ENCODE assay signal across 24 cellular contexts in genomic region chrX:154004315-154004714, GRCh38. TPM values are rescaled to one million over a fixed set of nuclear protein-coding genes. Genes with fewer than 3 reads are reported as not detected.
DNase-seq lines count a peak whose midpoint lies in the region; ATAC-seq and TF ChIP-seq lines count a peak whose summit lies in the region.
"Had no signal": no experiment of that assay in that cellular context is flagged by ENCODE, and none has a peak within 500 bp of the region (broad histone marks: within the 10 kb centered on the region; RNA-seq: fewer than 3 reads in every experiment).

No MANE protein-coding gene starts in this region.

- no peaks in the 10 kb centered on the region for H3K27me3 Mint-ChIP-seq in activated naive CD4-positive, alpha-beta T cell treated with anti-CD3 and anti-CD28 coated beads for 36 hours (ENCODE audit: low read depth)
- H3K27me3 Mint-ChIP-seq in type B pancreatic cell: no peaks in the 10 kb centered on the region
- H3K27me3 Mint-ChIP-seq: stimulated activated naive CD8-positive, alpha-beta T cell treated with anti-CD3 and anti-CD28 coated beads, Interleukin-15, Interleukin-2, amounts not matched to agents 100 ng/mL and 50 ng/mL, for 24 hours had no signal

- peak overlapping the region; percentile 43 for H3K27ac Mint-ChIP-seq in activated naive CD4-positive, alpha-beta T cell treated with anti-CD3 and anti-CD28 coated beads for 36 hours
- H3K27ac Mint-ChIP-seq in activated naive CD4-positive, alpha-beta T cell treated with anti-CD3 and anti-CD28 coated beads, Interleukin-2, amount 50 U/mL, for 72 hours: no peak overlapping the region
- peak overlapping the region; percentile 0 for H3K27ac Mint-ChIP-seq in type B pancreatic cell
- H3K27ac Mint-ChIP-seq: stimulated activated naive CD8-positive, alpha-beta T cell treated with anti-CD3 and anti-CD28 coated beads, Interleukin-15, Interleukin-2, amounts not matched to agents 100 ng/mL and 50 ng/mL, for 24 hours; T-helper 2 cell treated with Interferon-gamma antibody and Interleukin-4, amounts not matched to agents 5 μg/mL and 100 μg/mL, for 36 hours had no signal

- H4K20me1 ChIP-seq in OCI-LY3 (ENCODE audit: insufficient read depth, low read length): no peaks in the 10 kb centered on the region

- H3K27me3 ChIP-seq in OCI-LY3 (ENCODE audit: low read depth, low read length) (no peaks in the 10 kb centered on the region), tibial artery (no peaks in the 10 kb centered on the region)
- H3K27me3 ChIP-seq: BE2C, gastrocnemius medialis had no signal

- H3K79me2 ChIP-seq in OCI-LY3 (ENCODE audit: low read length): no peaks in the 10 kb centered on the region

- H3K36me3 ChIP-seq in OCI-LY3 (replicated peaks; ENCODE audit: low read depth, low read length) (peaks cover 16% of the 10 kb centered on the region), tibial artery (no peaks in the 10 kb centered on the region)
- H3K36me3 ChIP-seq: BE2C, gastrocnemius medialis had no signal

- peak overlapping the region; percentile 27; the same call in 1 of the 2 replicates for H3K9ac ChIP-seq in OCI-LY3 (ENCODE audit: low read length)
- H3K9ac ChIP-seq: KMS-11 had no signal

- DNase-seq in activated naive CD4-positive, alpha-beta T cell treated with anti-CD3 and anti-CD28 coated beads for 36 hours: no peak
- no peak for DNase-seq in activated naive CD4-positive, alpha-beta T cell treated with anti-CD3 and anti-CD28 coated beads, Interleukin-2, amount 50 U/mL, for 72 hours (ENCODE audit: low spot score in 2 of 2)
- DNase-seq in islet precursor cell (peak; percentile 23), type B pancreatic cell (ENCODE audit: extremely low spot score, unreplicated experiment) (no peak), tibial artery (no peak)
- no peak for DNase-seq in activated CD4-positive, CD25-positive, alpha-beta regulatory T cell treated with anti-CD3 and anti-CD28 coated beads, Interleukin-2, amount 50 U/mL, for 72 hours
- DNase-seq: activated CD4-positive, alpha-beta T cell treated with anti-CD3 and anti-CD28 coated beads, Interleukin-2, amount 50 U/mL, for 1 hour; BE2C; DMS53; dorsolateral prefrontal cortex; gastrocnemius medialis; hypothalamus; immature natural killer cell; MM.1S; NCI-H1417 treated with DMSO at 0.1 percent for 48 hours; NCI-H2107; occipital lobe; stimulated activated CD4-positive, alpha-beta T cell treated with anti-CD3 and anti-CD28 coated beads, Interleukin-15, amount 100 ng/mL, for 24 hours had no signal

- peaks cover 58% of the 10 kb centered on the region for H3K4me1 ChIP-seq in OCI-LY3 (ENCODE audit: low read length)
- H3K4me1 ChIP-seq in tibial artery: no peaks in the 10 kb centered on the region

- no peaks in the 10 kb centered on the region for H3K9me3 Mint-ChIP-seq in activated naive CD4-positive, alpha-beta T cell treated with anti-CD3 and anti-CD28 coated beads for 36 hours
- H3K9me3 Mint-ChIP-seq in activated naive CD4-positive, alpha-beta T cell treated with anti-CD3 and anti-CD28 coated beads, Interleukin-2, amount 50 U/mL, for 72 hours: no peaks in the 10 kb centered on the region
- no peaks in the 10 kb centered on the region for H3K9me3 Mint-ChIP-seq in type B pancreatic cell
- H3K9me3 Mint-ChIP-seq: immature natural killer cell; stimulated activated naive CD8-positive, alpha-beta T cell treated with anti-CD3 and anti-CD28 coated beads, Interleukin-15, Interleukin-2, amounts not matched to agents 100 ng/mL and 50 ng/mL, for 24 hours; T-helper 2 cell treated with Interferon-gamma antibody and Interleukin-4, amounts not matched to agents 5 μg/mL and 100 μg/mL, for 36 hours had no signal

- H3K4me3 ChIP-seq in OCI-LY3 (ENCODE audit: low read length) (peak overlapping the region; percentile 32), tibial artery (no peak overlapping the region)
- H3K4me3 ChIP-seq: dorsolateral prefrontal cortex, gastrocnemius medialis had no signal

- peak overlapping the region; percentile 68 for H3K4me2 ChIP-seq in OCI-LY3 (ENCODE audit: low read length)
- H3K4me2 ChIP-seq: KMS-11 had no signal

- peaks cover 17% of the 10 kb centered on the region for H3K36me3 Mint-ChIP-seq in activated naive CD4-positive, alpha-beta T cell treated with anti-CD3 and anti-CD28 coated beads for 36 hours (ENCODE audit: low read depth)
- H3K36me3 Mint-ChIP-seq in activated naive CD4-positive, alpha-beta T cell treated with anti-CD3 and anti-CD28 coated beads, Interleukin-2, amount 50 U/mL, for 72 hours: peaks cover 0 to 7% of the 10 kb centered on the region in 2 donors
- peaks cover 8% of the 10 kb centered on the region for H3K36me3 Mint-ChIP-seq in type B pancreatic cell

- intact Hi-C loops in activated naive CD4-positive, alpha-beta T cell treated with anti-CD3 and anti-CD28 coated beads for 36 hours (cut with micrococcal nuclease): no loop called here
- intact Hi-C loops in tibial artery (cut with DNase I; ENCODE audit: low total_unique reads): no loop called here

- no peak overlapping the region for H3K4me3 Mint-ChIP-seq in activated naive CD4-positive, alpha-beta T cell treated with anti-CD3 and anti-CD28 coated beads for 36 hours
- H3K4me3 Mint-ChIP-seq in type B pancreatic cell: no peak overlapping the region
- H3K4me3 Mint-ChIP-seq: immature natural killer cell; stimulated activated naive CD8-positive, alpha-beta T cell treated with anti-CD3 and anti-CD28 coated beads, Interleukin-15, Interleukin-2, amounts not matched to agents 100 ng/mL and 50 ng/mL, for 24 hours; T-helper 2 cell treated with Interferon-gamma antibody and Interleukin-4, amounts not matched to agents 5 μg/mL and 100 μg/mL, for 36 hours had no signal

- TF ChIP-seq CTCF in OCI-LY3 (IDR thresholded peaks at IDR 0.05; ENCODE audit: low read depth, low read length): no peak
- no peak for TF ChIP-seq CTCF in type B pancreatic cell (conservative IDR thresholded peaks at IDR 0.05)
- no peak for TF ChIP-seq CTCF in tibial artery (IDR thresholded peaks at IDR 0.05)

- ATAC-seq in activated naive CD4-positive, alpha-beta T cell treated with anti-CD3 and anti-CD28 coated beads, Interleukin-2, amount 50 U/mL, for 72 hours: no peak
- no peak for ATAC-seq in GM18498 (IDR thresholded peaks at IDR 0.05; ENCODE audit: unreplicated experiment)
- ATAC-seq: gastrocnemius medialis, HCT116 had no signal

- no peak overlapping the region for H2AFZ ChIP-seq in OCI-LY3 (ENCODE audit: low read depth, low read length)

- H3K4me1 Mint-ChIP-seq in activated naive CD4-positive, alpha-beta T cell treated with anti-CD3 and anti-CD28 coated beads for 36 hours (ENCODE audit: low read depth): peaks cover 16% of the 10 kb centered on the region
- peaks cover 10% of the 10 kb centered on the region for H3K4me1 Mint-ChIP-seq in type B pancreatic cell (ENCODE audit: unreplicated experiment)

- H3K27ac ChIP-seq in OCI-LY3 (ENCODE audit: low read length) (peak overlapping the region; percentile 75), tibial artery (no peak overlapping the region)
- H3K27ac ChIP-seq: dorsolateral prefrontal cortex, gastrocnemius medialis had no signal

- H3K9me3 ChIP-seq in OCI-LY3 (ENCODE audit: insufficient read depth, low read length): no peaks in the 10 kb centered on the region
- no peaks in the 10 kb centered on the region for H3K9me3 ChIP-seq in tibial artery
- H3K9me3 ChIP-seq: BE2C, gastrocnemius medialis had no signal

- CTCF ChIA-PET in activated naive CD4-positive, alpha-beta T cell treated with anti-CD3 and anti-CD28 coated beads for 36 hours (lab: Charles Lee): interaction anchor here (1.0 to 1.3 kb wide), 4 partner anchors 9 to 36 kb away, joined by 3 to 4 read pairs (median 4); no protein-coding TSS in a partner anchor

RNA-seq across cellular contexts. Expression of gene IRAK1, which starts 15.4 kb away (rescaled TPM):
- total RNA-seq in activated naive CD4-positive, alpha-beta T cell treated with anti-CD3 and anti-CD28 coated beads for 36 hours: 10 to 100 TPM; 77.2 to 82.6 TPM
- total RNA-seq in activated naive CD4-positive, alpha-beta T cell treated with anti-CD3 and anti-CD28 coated beads, Interleukin-2, amount 50 U/mL, for 72 hours: 100 to 1,000 TPM; 104 to 123 TPM
- total RNA-seq in type B pancreatic cell (ENCODE audit: low replicate concordance): 83.8 and 86.1 TPM in 2 replicates

RNA-seq across cellular contexts. Expression of gene TMEM187, which starts 31.8 kb away (rescaled TPM):
- 1 to 10 TPM; 6.2 to 6.7 TPM for total RNA-seq in activated naive CD4-positive, alpha-beta T cell treated with anti-CD3 and anti-CD28 coated beads for 36 hours
- 1 to 10 TPM; 5.1 to 6.4 TPM for total RNA-seq in activated naive CD4-positive, alpha-beta T cell treated with anti-CD3 and anti-CD28 coated beads, Interleukin-2, amount 50 U/mL, for 72 hours
- total RNA-seq in type B pancreatic cell (ENCODE audit: low replicate concordance): 14.4 and 15.2 TPM in 2 replicates

RNA-seq across cellular contexts. Expression of gene HCFC1, which starts 32.7 kb away (rescaled TPM):
- 10 to 100 TPM; 85.0 to 86.1 TPM for total RNA-seq in activated naive CD4-positive, alpha-beta T cell treated with anti-CD3 and anti-CD28 coated beads for 36 hours
- 100 to 1,000 TPM in 1 of 2 donors, 10 to 100 TPM in 1; 95.9 to 102 TPM for total RNA-seq in activated naive CD4-positive, alpha-beta T cell treated with anti-CD3 and anti-CD28 coated beads, Interleukin-2, amount 50 U/mL, for 72 hours
- total RNA-seq in type B pancreatic cell (ENCODE audit: low replicate concordance): 81.2 and 98.0 TPM in 2 replicates

RNA-seq across cellular contexts. Expression of gene RENBP, which starts 59.9 kb away (rescaled TPM):
- total RNA-seq in activated naive CD4-positive, alpha-beta T cell treated with anti-CD3 and anti-CD28 coated beads for 36 hours: 10 to 100 TPM; 11.3 to 13.1 TPM
- total RNA-seq in activated naive CD4-positive, alpha-beta T cell treated with anti-CD3 and anti-CD28 coated beads, Interleukin-2, amount 50 U/mL, for 72 hours: 10 to 100 TPM; 14.8 to 16.1 TPM
- 4.9 and 6.7 TPM in 2 replicates for total RNA-seq in type B pancreatic cell (ENCODE audit: low replicate concordance)

Comparison
In these comparisons a context has a peak if more than half of its experiments do, and no peak if none do; other contexts are left out.
1. H3K27ac Mint-ChIP-seq: peak in activated naive CD4-positive, alpha-beta T cell treated with anti-CD3 and anti-CD28 coated beads for 36 hours (single experiment) and type B pancreatic cell (single experiment); none in activated naive CD4-positive, alpha-beta T cell treated with anti-CD3 and anti-CD28 coated beads, Interleukin-2, amount 50 U/mL, for 72 hours (0 of 2).